In genomic region chr14:74804219-74804825, GRCh38 we compare ENCODE assay signal across 8 cellular contexts. TPM values are rescaled to one million over a fixed set of nuclear protein-coding genes. Genes with fewer than 3 reads are reported as not detected.
DNase-seq lines count a peak whose midpoint lies in the region; ATAC-seq, FAIRE-seq and TF ChIP-seq lines count a peak whose summit lies in the region.

No MANE protein-coding gene starts in this region.

- no peak overlapping the region for H3K56ac ChIP-seq in H1 (replicated peaks; ENCODE audit: insufficient read length, low read depth, low read length)

- H3K9ac ChIP-seq in H1 (replicated peaks in 1 of 4; ENCODE audit: extremely low read depth in 1 of 4, low read depth in 3 of 4, low read length in 3 of 4) (no peak overlapping the region), neuronal stem cell (ENCODE audit: low read depth, low read length, poor library complexity) (no peak overlapping the region)

- 78% methylated on average over 4 of the region's 4 CpGs; no CpG with 5 or more reads in 1 of the 2 experiments for WGBS in H1 (ENCODE audit: extremely low coverage in 1 of 2, insufficient coverage in 1 of 2, insufficient read length in 1 of 2, insufficient replicate concordance in 2 of 2, low coverage in 1 of 2, low lambda C conversion rate in 2 of 2, missing lambda C conversion rate in 1 of 2), 2 experiments
- no CpG with 5 or more reads among the region's 4 CpGs for WGBS in neuronal stem cell (ENCODE audit: extremely low coverage in 2 of 2, insufficient read length in 2 of 2, insufficient replicate concordance in 1 of 2), 2 donors

- H3K36me3 ChIP-seq in H1 (ENCODE audit: control insufficient read depth in 2 of 4, insufficient read depth in 4 of 4, low read length in 3 of 4): peaks cover 5 to 46% (median 13%) of the 10 kb centered on the region in 4 experiments
- H3K36me3 ChIP-seq in neuronal stem cell (replicated peaks in 1 of 2; ENCODE audit: control insufficient read depth in 2 of 2, insufficient read depth in 2 of 2, low read length in 2 of 2): peaks cover 15 to 90% of the 10 kb centered on the region in 2 donors

- TF ChIP-seq RAD21 in H1 (IDR thresholded peaks at IDR 0.05 in 1 of 2, conservative IDR thresholded peaks at IDR 0.05 in 1 of 2; ENCODE audit: low read depth in 2 of 2, low read length in 2 of 2): peak; percentile 67 to 73

- TF ChIP-seq CTCF in AG10803 (conservative IDR thresholded peaks at IDR 0.05; ENCODE audit: low read length) (peak; percentile 91), GM12872 (IDR thresholded peaks at IDR 0.05; ENCODE audit: insufficient read depth, low read depth, low read length) (peak; percentile 54), H1 (IDR thresholded peaks at IDR 0.05; ENCODE audit: control extremely low read depth in 1 of 3, insufficient read depth in 1 of 3, low read depth in 1 of 3, low read length in 3 of 3) (peak in 2 of 3 experiments; percentile 52 to 66; a peak in 3 of 4 replicates)

- H2AK5ac ChIP-seq in H1 (ENCODE audit: low read depth, low read length) (no peak overlapping the region), neuronal stem cell (ENCODE audit: low read depth, low read length) (no peak overlapping the region)

- H2BK5ac ChIP-seq in H1 (ENCODE audit: low read depth, low read length): no peak overlapping the region
- no peak overlapping the region for H2BK5ac ChIP-seq in neuronal stem cell (ENCODE audit: low read length)

- no peak overlapping the region for H4K8ac ChIP-seq in H1 (ENCODE audit: extremely low read depth, insufficient read depth, low read length)
- no peak overlapping the region for H4K8ac ChIP-seq in neuronal stem cell (ENCODE audit: low read depth, low read length)

- peaks cover 1 to 2% of the 10 kb centered on the region in 2 experiments for H4K20me1 ChIP-seq in H1 (replicated peaks in 1 of 2; ENCODE audit: control insufficient read depth in 1 of 2, insufficient read depth in 2 of 2, low read length in 2 of 2)

- H3K79me1 ChIP-seq in H1 (ENCODE audit: low read depth, low read length): peaks cover 1% of the 10 kb centered on the region; the same call in 1 of the 2 replicates
- no peaks in the 10 kb centered on the region for H3K79me1 ChIP-seq in neuronal stem cell (ENCODE audit: low read depth, low read length)

- FAIRE-seq in H1 (lab: Jason Lieb, UNC) (peak; percentile 91), frontal cortex (lab: Jason Lieb, UNC) (no peak)

- no peak overlapping the region for H4K91ac ChIP-seq in H1 (replicated peaks; ENCODE audit: insufficient read length, low read length)
- H4K91ac ChIP-seq in neuronal stem cell (ENCODE audit: low read depth, low read length, poor library complexity): no peak overlapping the region

- H2BK15ac ChIP-seq in H1 (ENCODE audit: low read length): no peak overlapping the region
- no peak overlapping the region for H2BK15ac ChIP-seq in neuronal stem cell (ENCODE audit: low read length)

- H3K4me2 ChIP-seq in H1 (ENCODE audit: insufficient read depth in 1 of 2, low read depth in 2 of 2, low read length in 2 of 2) (no peak overlapping the region), neuronal stem cell (ENCODE audit: insufficient read depth, low read length, poor library complexity, severe bottlenecking) (no peak overlapping the region)

- H3K23ac ChIP-seq in H1 (ENCODE audit: insufficient read length) (no peak overlapping the region), neuronal stem cell (ENCODE audit: low read depth, low read length, poor library complexity) (no peak overlapping the region)

- H2AFZ ChIP-seq in H1 (ENCODE audit: low read length): no peak overlapping the region
- no peak overlapping the region for H2AFZ ChIP-seq in neuronal stem cell (ENCODE audit: low read length)

- peaks cover 0 to 5% of the 10 kb centered on the region in 2 experiments; a peak in 1 of 4 replicates for H3K79me2 ChIP-seq in H1 (ENCODE audit: control insufficient read depth in 1 of 2, insufficient read depth in 2 of 2, low read length in 2 of 2)

- H2BK120ac ChIP-seq in H1 (replicated peaks; ENCODE audit: low read depth, low read length) (no peak overlapping the region), neuronal stem cell (ENCODE audit: low read depth, low read length) (no peak overlapping the region)

- H3K14ac ChIP-seq in H1 (ENCODE audit: insufficient read length): no peak overlapping the region
- no peak overlapping the region for H3K14ac ChIP-seq in neuronal stem cell (ENCODE audit: low read length)

- H3K4ac ChIP-seq in H1 (replicated peaks; ENCODE audit: insufficient read length, low read depth, low read length): no peak overlapping the region
- no peak overlapping the region for H3K4ac ChIP-seq in neuronal stem cell (ENCODE audit: low read length)

- no peak for TF ChIP-seq POLR2A in H1 (IDR thresholded peaks at IDR 0.05; ENCODE audit: control extremely low read depth in 1 of 2, low read depth in 2 of 2, low read length in 2 of 2)

- H3K4me3 ChIP-seq in AG10803 (ENCODE audit: low read length) (no peak overlapping the region), H1 (ENCODE audit: extremely low read depth in 1 of 4, insufficient read depth in 2 of 4, low read depth in 3 of 4, low read length in 4 of 4) (no peak overlapping the region), neuronal stem cell (ENCODE audit: low read length in 2 of 2) (no peak overlapping the region)

- H4K5ac ChIP-seq in H1 (ENCODE audit: insufficient read length, low read depth, low read length): no peak overlapping the region

- CTCF ChIA-PET in H1 (lab: Charles Lee; ENCODE audit: partially characterized antibody): interaction anchor here (0.7 to 2.9 kb wide), 20 partner anchors 9 to 508 kb away, joined by 3 to 19 read pairs (median 4); partner anchors contain the start of gene LTBP2

- ATAC-seq in GM21825 (IDR thresholded peaks at IDR 0.05; ENCODE audit: unreplicated experiment): no peak
- no peak for ATAC-seq in HG03460 (IDR thresholded peaks at IDR 0.05; ENCODE audit: unreplicated experiment)

- H3K27me3 ChIP-seq in H1 (replicated peaks in 1 of 4; ENCODE audit: control insufficient read depth in 3 of 4, extremely low read depth in 1 of 4, insufficient read depth in 3 of 4, low read length in 3 of 4): no peaks in the 10 kb centered on the region
- no peaks in the 10 kb centered on the region for H3K27me3 ChIP-seq in neuronal stem cell (ENCODE audit: control insufficient read depth in 3 of 3, insufficient read depth in 3 of 3, low read depth in 1 of 3, low read length in 3 of 3)

- H3K23me2 ChIP-seq in H1 (ENCODE audit: low read depth, low read length): no peaks in the 10 kb centered on the region

- H3K27ac ChIP-seq in H1 (ENCODE audit: low read depth, low read length) (no peak overlapping the region), neuronal stem cell (replicated peaks; ENCODE audit: low read length) (no peak overlapping the region)

- no peaks in the 10 kb centered on the region for H3K9me3 ChIP-seq in H1 (ENCODE audit: insufficient read depth in 2 of 2, low read depth in 1 of 2, low read length in 1 of 2)
- H3K9me3 ChIP-seq in neuronal stem cell (replicated peaks in 1 of 2; ENCODE audit: control insufficient read depth in 2 of 2, insufficient read depth in 1 of 2, low read depth in 1 of 2, low read length in 2 of 2): peaks cover 0 to 1% of the 10 kb centered on the region in 2 donors

- peak; percentile 74 for DNase-seq in AG10803 (ENCODE audit: low read depth)
- peak; percentile 55 for DNase-seq in RPMI7951 (ENCODE audit: low read depth)
- DNase-seq in H1 (ENCODE audit: low read depth in 1 of 2, low spot score in 2 of 2): no peak
- DNase-seq in neuronal stem cell (ENCODE audit: low spot score): peak; percentile 2
- DNase-seq in frontal cortex (ENCODE audit: low spot score in 2 of 2): no peak

- H3K18ac ChIP-seq in H1 (ENCODE audit: extremely low read depth, low read length) (no peak overlapping the region), neuronal stem cell (ENCODE audit: low read length) (no peak overlapping the region)

- POLR2A ChIA-PET in H1 (lab: Charles Lee; ENCODE audit: partially characterized antibody): no interaction called here

- H3K4me1 ChIP-seq in H1 (replicated peaks in 1 of 4; ENCODE audit: control insufficient read depth in 3 of 4, insufficient read depth in 4 of 4, low read length in 3 of 4) (no peaks in the 10 kb centered on the region), neuronal stem cell (ENCODE audit: control insufficient read depth in 2 of 2, insufficient read depth in 1 of 2, low read depth in 1 of 2, low read length in 2 of 2) (no peaks in the 10 kb centered on the region)

- no peak for TF ChIP-seq EP300 in H1 (IDR thresholded peaks at IDR 0.05; ENCODE audit: borderline replicate concordance in 1 of 2, low read depth in 2 of 2, low read length in 2 of 2)

- no peak overlapping the region for H2BK12ac ChIP-seq in H1 (ENCODE audit: low read depth, low read length)
- H2BK12ac ChIP-seq in neuronal stem cell (ENCODE audit: low read length): no peak overlapping the region

- H2BK20ac ChIP-seq in H1 (ENCODE audit: low read length): no peak overlapping the region

TF ChIP-seq in H1, 55 proteins besides CTCF, POLR2A, EP300 and RAD21 (continues in another document):
- TF ChIP-seq GABPA (IDR thresholded peaks at IDR 0.05; ENCODE audit: borderline replicate concordance, insufficient read depth, low read length) (no peak), HDAC6 (IDR thresholded peaks at IDR 0.05; ENCODE audit: low read depth, low read length) (no peak), RXRA (IDR thresholded peaks at IDR 0.05; ENCODE audit: insufficient read depth, low read depth, low read length) (no peak), BCL11A (IDR thresholded peaks at IDR 0.05; ENCODE audit: low read depth in 2 of 2, low read length in 2 of 2) (no peak), CHD1 (IDR thresholded peaks at IDR 0.05; ENCODE audit: low read depth, low read length) (no peak), CBX8 (IDR thresholded peaks at IDR 0.05; ENCODE audit: borderline replicate concordance, low read depth, low read length) (no peak), HDAC2 (IDR thresholded peaks at IDR 0.05; ENCODE audit: borderline replicate concordance in 1 of 2, low read depth in 2 of 2, low read length in 2 of 2) (no peak), ASH2L (IDR thresholded peaks at IDR 0.05; ENCODE audit: low read length) (no peak), SP4 (IDR thresholded peaks at IDR 0.05; ENCODE audit: low read length) (no peak), EZH2 (IDR thresholded peaks at IDR 0.05; ENCODE audit: low read depth, low read length, severe bottlenecking) (no peak)

RNA-seq across cellular contexts. Expression of gene YLPM1, which starts 41.2 kb away (rescaled TPM):
- 15.7 and 17.1 TPM in 2 replicates for total RNA-seq in RPMI7951 (2014; rRNA removed; shearing (Covaris generic))
- 69.0 and 71.7 TPM in 2 replicates for total RNA-seq in H1 (2021; fragmentation: NEBNext Ultra II Directional; extraction: Animal tissue kit (Norgen Biotek cat#: 25700))
- polyA plus RNA-seq in H1 (2011; rRNA removed): 13.5 and 14.7 TPM in 2 replicates
- polyA plus RNA-seq in H1 (2011; cell fraction: cytosol; rRNA removed): 12.5 TPM
- polyA plus RNA-seq in H1 (2011; cell fraction: nucleus; rRNA removed): 29.2 TPM
- 46.7 to 54.5 TPM (median 50.0 TPM) in 4 replicates for polyA plus RNA-seq in H1 (2012, experiment 1 of 2)
- polyA plus RNA-seq in H1 (2012, experiment 2 of 2): 6.2 TPM
- 42.0 TPM for polyA plus RNA-seq in H1 (2013, experiment 1 of 2)
- 35.5 TPM for polyA plus RNA-seq in H1 (2013, experiment 2 of 2)
- 22.1 and 23.8 TPM in 2 replicates for polyA minus RNA-seq in H1 (2011; rRNA and poly(A)+ RNA removed)
- polyA minus RNA-seq in H1 (2011; cell fraction: cytosol; rRNA and poly(A)+ RNA removed): 20.1 TPM
- 65.2 TPM for polyA minus RNA-seq in H1 (2011; cell fraction: nucleus; rRNA and poly(A)+ RNA removed)
- 29.0 TPM for polyA plus RNA-seq in neuronal stem cell (2013, experiment 1 of 2)
- polyA plus RNA-seq in neuronal stem cell (2013, experiment 2 of 2): 29.9 TPM
- 62.0 TPM for total RNA-seq in frontal cortex

Comparison
In these comparisons a context has a peak if more than half of its experiments do, and no peak if none do; other contexts are left out.
1. DNase-seq: peak in AG10803 (single experiment), RPMI7951 (single experiment) and neuronal stem cell (single experiment); none in H1 (0 of 2) and frontal cortex (0 of 2).
2. Peak in every context shown above with its lines, with median percentiles within 50 percentile points of each other: CTCF ChIP-seq.